ENCODE assay signal across 8 cellular contexts in genomic region chrX:70452143-70452733, GRCh38. TPM values are rescaled to one million over a fixed set of nuclear protein-coding genes. Genes with fewer than 3 reads are reported as not detected.
A peak's percentile ranks its signal among the peaks of the same experiment; 100 is the strongest.
DNase-seq lines count a peak whose midpoint lies in the region; ATAC-seq, FAIRE-seq and TF ChIP-seq lines count a peak whose summit lies in the region.

No MANE protein-coding gene starts in this region.

- peak overlapping the region; percentile 43 for H3K4me3 ChIP-seq in HAP-1

- in situ Hi-C loops in HAP-1 (cut with MboI; ENCODE audit: low sequenced_read_pairs): loop anchor here (10.0 to 25.0 kb wide), 2 partner anchors 213 to 735 kb away; no protein-coding TSS in a partner anchor

- H3K4me3 Mint-ChIP-seq in stimulated activated naive B cell treated with anti-CD40 and anti-IgM and Interleukin-4, amounts not matched to agents 10 μg/mL and 1 μg/mL and 100 μg/mL, for 72 hours: peak overlapping the region; percentile 87 to 90

- peaks cover 28 to 49% of the 10 kb centered on the region in 2 donors for H3K4me1 Mint-ChIP-seq in stimulated activated naive B cell treated with anti-CD40 and anti-IgM and Interleukin-4, amounts not matched to agents 10 μg/mL and 1 μg/mL and 100 μg/mL, for 72 hours

- H3K36me3 Mint-ChIP-seq in stimulated activated naive B cell treated with anti-CD40 and anti-IgM and Interleukin-4, amounts not matched to agents 10 μg/mL and 1 μg/mL and 100 μg/mL, for 72 hours: no peaks in the 10 kb centered on the region

- no peaks in the 10 kb centered on the region for H3K9me3 ChIP-seq in HAP-1

- FAIRE-seq in GM12892 (lab: Jason Lieb, UNC): no peak

- no peaks in the 10 kb centered on the region; the same call in 1 of the 2 replicates for H3K36me3 ChIP-seq in HAP-1 (replicated peaks)

- DNase-seq in ELR (ENCODE audit: low read depth) (peak; percentile 55), HAP-1 (ENCODE audit: low spot score in 2 of 2) (peak; percentile 64 to 87), NCI-H1105 treated with DMSO at 0.1 percent for 48 hours (lab: John Stamatoyannopoulos, UW) (peak; percentile 62), dermis blood vessel endothelial cell (peak; percentile 49), lung microvascular endothelial cell (ENCODE audit: low read depth in 2 of 2) (peak; percentile 31 to 47), GM12892 (ENCODE audit: insufficient read length) (no peak)
- DNase-seq in activated CD4-positive, alpha-beta T cell treated with anti-CD3 and anti-CD28 coated beads for 24 hours (ENCODE audit: low read depth in 2 of 2): peak; percentile 38 to 39
- DNase-seq in stimulated activated naive B cell treated with anti-CD40 and anti-IgM and Interleukin-4, amounts not matched to agents 10 μg/mL and 1 μg/mL and 100 μg/mL, for 72 hours: no peak

- peaks cover 20% of the 10 kb centered on the region for H3K4me1 ChIP-seq in HAP-1

- H3K27ac Mint-ChIP-seq in stimulated activated naive B cell treated with anti-CD40 and anti-IgM and Interleukin-4, amounts not matched to agents 10 μg/mL and 1 μg/mL and 100 μg/mL, for 72 hours: no peak overlapping the region

- peaks cover 0 to 7% of the 10 kb centered on the region in 2 donors for H3K27me3 Mint-ChIP-seq in stimulated activated naive B cell treated with anti-CD40 and anti-IgM and Interleukin-4, amounts not matched to agents 10 μg/mL and 1 μg/mL and 100 μg/mL, for 72 hours

- no peak for TF ChIP-seq POLR2A in GM12892 (IDR thresholded peaks at IDR 0.05; ENCODE audit: low read depth, low read length)

- peak; percentile 68 to 69 for ATAC-seq in stimulated activated naive B cell treated with anti-CD40 and anti-IgM and Interleukin-4, amounts not matched to agents 10 μg/mL and 1 μg/mL and 100 μg/mL, for 72 hours (replicated peaks)

- no peaks in the 10 kb centered on the region for H3K9me3 Mint-ChIP-seq in stimulated activated naive B cell treated with anti-CD40 and anti-IgM and Interleukin-4, amounts not matched to agents 10 μg/mL and 1 μg/mL and 100 μg/mL, for 72 hours

- H3K27me3 ChIP-seq in HAP-1 (ENCODE audit: low read depth): no peaks in the 10 kb centered on the region

RNA-seq across cellular contexts. Expression of gene DLG3, which starts 7.6 kb away (rescaled TPM):
- total RNA-seq in dermis blood vessel endothelial cell (0.88 and 1.7 TPM in 2 replicates), lung microvascular endothelial cell (0.79 and 0.87 TPM in 2 replicates)
- polyA plus RNA-seq in GM12892 (2012; ENCODE audit: missing spikeins): 1.2 TPM

RNA-seq across cellular contexts. Expression of gene GDPD2, which starts 29.1 kb away (rescaled TPM):
- total RNA-seq in dermis blood vessel endothelial cell (0.17 TPM in 1 of 2 replicates, not detected in the other), lung microvascular endothelial cell (not detected in 2 replicates)
- polyA plus RNA-seq in GM12892 (2012; ENCODE audit: missing spikeins): not detected

Comparison
In these comparisons a context has a peak if more than half of its experiments do, and no peak if none do; other contexts are left out.
1. DNase-seq: peak in ELR (single experiment), HAP-1 (2 of 2), NCI-H1105 treated with DMSO at 0.1 percent for 48 hours (single experiment), activated CD4-positive, alpha-beta T cell treated with anti-CD3 and anti-CD28 coated beads for 24 hours (2 of 2), dermis blood vessel endothelial cell (single experiment) and lung microvascular endothelial cell (2 of 2); none in stimulated activated naive B cell treated with anti-CD40 and anti-IgM and Interleukin-4, amounts not matched to agents 10 μg/mL and 1 μg/mL and 100 μg/mL, for 72 hours (single experiment) and GM12892 (single experiment).